In genomic region chr4:53587123-53587522, GRCh38 we compare ENCODE assay signal across 19 cellular contexts. TPM values are rescaled to one million over a fixed set of nuclear protein-coding genes. Genes with fewer than 3 reads are reported as not detected.
"Had no signal": no experiment of that assay in that cellular context is flagged by ENCODE, and none has a peak within 500 bp of the region (broad histone marks: within the 10 kb centered on the region; RNA-seq: fewer than 3 reads in every experiment).

No MANE protein-coding gene starts in this region.

- H3K27ac ChIP-seq: coronary artery, thyroid gland, uterus had no signal

- H3K9me3 ChIP-seq: pancreas, thyroid gland, uterus had no signal

- H3K9me3 Mint-ChIP-seq: activated CD4-positive, alpha-beta T cell treated with anti-CD3 and anti-CD28 coated beads, Interleukin-2, amount 10 ng/mL, durations not matched to agents 7 days and 5 days; activated naive CD4-positive, alpha-beta T cell treated with anti-CD3 and anti-CD28 coated beads, Interleukin-2, amount 50 U/mL, for 72 hours; activated T-cell treated with anti-CD3 and anti-CD28 coated beads, Interleukin-2, amount 50 U/mL, for 72 hours; brain; stimulated activated memory B cell treated with anti-CD40 and anti-IgM and Interleukin-4, amounts not matched to agents 10 μg/mL and 1 μg/mL and 100 μg/mL, for 72 hours had no signal

- H3K4me3 Mint-ChIP-seq: activated CD4-positive, alpha-beta T cell treated with anti-CD3 and anti-CD28 coated beads, Interleukin-2, amount 10 ng/mL, durations not matched to agents 7 days and 5 days; activated T-cell treated with anti-CD3 and anti-CD28 coated beads, Interleukin-2, amount 50 U/mL, for 72 hours; naive B cell; stimulated activated memory B cell treated with anti-CD40 and anti-IgM and Interleukin-4, amounts not matched to agents 10 μg/mL and 1 μg/mL and 100 μg/mL, for 72 hours had no signal

- H3K27me3 ChIP-seq: pancreas, thyroid gland, uterus had no signal

- H3K27ac Mint-ChIP-seq: activated CD4-positive, alpha-beta T cell treated with anti-CD3 and anti-CD28 coated beads, Interleukin-2, amount 10 ng/mL, durations not matched to agents 7 days and 5 days; activated naive CD4-positive, alpha-beta T cell treated with anti-CD3 and anti-CD28 coated beads, Interleukin-2, amount 50 U/mL, for 72 hours; activated T-cell treated with anti-CD3 and anti-CD28 coated beads, Interleukin-2, amount 50 U/mL, for 72 hours; naive B cell; stimulated activated memory B cell treated with anti-CD40 and anti-IgM and Interleukin-4, amounts not matched to agents 10 μg/mL and 1 μg/mL and 100 μg/mL, for 72 hours had no signal

- DNase-seq: activated CD4-positive, alpha-beta T cell treated with anti-CD3 and anti-CD28 coated beads, Interleukin-2, amount 10 ng/mL, durations not matched to agents 7 days and 5 days; activated CD8-positive, alpha-beta memory T cell treated with anti-CD3 and anti-CD28 coated beads, Interleukin-2, amount 50 U/mL, for 48 hours; activated gamma-delta T cell; activated T-cell treated with anti-CD3 and anti-CD28 coated beads, Interleukin-2, amount 50 U/mL, for 72 hours; central memory CD4-positive, alpha-beta T cell; effector CD4-positive, alpha-beta T cell; foreskin fibroblast; midbrain; naive B cell; pancreas; retina; stimulated activated CD4-positive, alpha-beta T cell treated with anti-CD3 and anti-CD28 coated beads, Interleukin-2, amount 100 ng/mL, for 48 hours; thyroid gland; uterus had no signal

- H3K4me1 ChIP-seq: uterus had no signal

- H3K4me3 ChIP-seq: coronary artery, pancreas, thyroid gland, uterus had no signal

- H3K36me3 Mint-ChIP-seq: brain; naive B cell; stimulated activated memory B cell treated with anti-CD40 and anti-IgM and Interleukin-4, amounts not matched to agents 10 μg/mL and 1 μg/mL and 100 μg/mL, for 72 hours had no signal

- H3K36me3 ChIP-seq: pancreas, thyroid gland, uterus had no signal

RNA-seq across cellular contexts. Expression of gene LNX1, which starts 4.2 kb away (rescaled TPM):
- total RNA-seq: activated CD4-positive, alpha-beta T cell treated with anti-CD3 and anti-CD28 coated beads, Interleukin-2, amount 10 ng/mL, durations not matched to agents 7 days and 5 days; activated naive CD4-positive, alpha-beta T cell treated with anti-CD3 and anti-CD28 coated beads, Interleukin-2, amount 50 U/mL, for 72 hours; T-helper 2 cell treated with Interferon-gamma antibody and Interleukin-4, amounts not matched to agents 100 ng/mL and 5 ng/mL, for 36 hours had no signal
